ENCODE assay signal across 18 cellular contexts in the genomic region with DNA sequence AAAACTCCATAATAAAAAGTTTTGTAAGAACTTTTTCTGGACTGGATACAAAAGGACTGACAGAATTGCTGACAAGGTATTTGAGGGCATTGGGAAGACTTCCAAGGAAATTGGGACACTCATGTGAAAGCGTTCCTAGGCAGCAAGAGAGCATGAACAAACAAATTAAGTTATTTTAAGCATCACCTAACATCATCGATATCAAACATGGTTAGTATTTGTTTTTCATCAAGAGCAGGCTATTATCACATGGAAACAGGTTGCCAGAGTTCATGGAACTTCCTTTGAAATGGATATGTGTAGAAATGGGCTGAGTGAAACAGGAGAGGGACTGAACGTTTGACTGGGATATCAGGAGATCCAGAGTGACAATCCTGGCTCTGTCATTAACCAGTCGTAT. TPM values are rescaled to one million over a fixed set of nuclear protein-coding genes. Genes with fewer than 3 reads are reported as not detected.
DNase-seq lines count a peak whose midpoint lies in the region; TF ChIP-seq lines count a peak whose summit lies in the region.
"Had no signal": no experiment of that assay in that cellular context is flagged by ENCODE, and none has a peak within 500 bp of the region (broad histone marks: within the 10 kb centered on the region; RNA-seq: fewer than 3 reads in every experiment).

No MANE protein-coding gene starts in this region.

- H3K27ac Mint-ChIP-seq in MCF 10A (ENCODE audit: low read depth, unreplicated experiment): peak overlapping the region; percentile 59
- H3K27ac Mint-ChIP-seq: activated CD8-positive, alpha-beta memory T cell treated with anti-CD3 and anti-CD28 coated beads, Interleukin-2, amount 10 ng/mL, durations not matched to agents 7 days and 5 days; stimulated activated naive CD8-positive, alpha-beta T cell treated with anti-CD3 and anti-CD28 coated beads, Interleukin-15, Interleukin-2, amounts not matched to agents 100 ng/mL and 50 ng/mL, for 24 hours had no signal

- intact Hi-C loops in MCF 10A (cut with micrococcal nuclease) (no loop called here), breast epithelium (cut with DNase I; ENCODE audit: low total_unique reads) (no loop called here), esophagus muscularis mucosa (cut with DNase I) (loop anchor here (10.0 kb wide), 1 partner anchor 137 kb away; the partner anchor contains the start of gene RELL1)

- H3K27me3 ChIP-seq in breast epithelium: no peaks in the 10 kb centered on the region
- no peaks in the 10 kb centered on the region for H3K27me3 ChIP-seq in esophagus muscularis mucosa
- H3K27me3 ChIP-seq: vagina had no signal

- no peaks in the 10 kb centered on the region for H3K36me3 ChIP-seq in breast epithelium
- H3K36me3 ChIP-seq in esophagus muscularis mucosa: no peaks in the 10 kb centered on the region
- H3K36me3 ChIP-seq: vagina had no signal

- TF ChIP-seq POLR2A in breast epithelium (IDR thresholded peaks at IDR 0.05) (no peak), esophagus muscularis mucosa (IDR thresholded peaks at IDR 0.05; ENCODE audit: low read depth) (no peak)

- no peak overlapping the region for H3K4me3 Mint-ChIP-seq in MCF 10A (ENCODE audit: unreplicated experiment)
- H3K4me3 Mint-ChIP-seq: activated CD8-positive, alpha-beta memory T cell treated with anti-CD3 and anti-CD28 coated beads, Interleukin-2, amount 10 ng/mL, durations not matched to agents 7 days and 5 days; stimulated activated naive CD8-positive, alpha-beta T cell treated with anti-CD3 and anti-CD28 coated beads, Interleukin-15, Interleukin-2, amounts not matched to agents 100 ng/mL and 50 ng/mL, for 24 hours had no signal

- peaks cover 2% of the 10 kb centered on the region for H3K36me3 Mint-ChIP-seq in MCF 10A (ENCODE audit: insufficient read depth, unreplicated experiment)

- CTCF ChIA-PET in MCF 10A (lab: Yijun Ruan, JAX): interaction anchor here (0.5 kb wide), 1 partner anchor 20 kb away, joined by 3 read pairs; no protein-coding TSS in a partner anchor

- peaks cover 8% of the 10 kb centered on the region for H3K4me1 Mint-ChIP-seq in MCF 10A (ENCODE audit: insufficient read depth, unreplicated experiment)

- DNase-seq in MCF 10A (ENCODE audit: unreplicated experiment) (peak; percentile 33), breast epithelium (ENCODE audit: low spot score in 2 of 2) (no peak), NCI-H2081 (lab: John Stamatoyannopoulos, UW) (peak; percentile 17 to 62), esophagus muscularis mucosa (ENCODE audit: extremely low spot score) (peak; percentile 42), renal cortical epithelial cell (ENCODE audit: low read depth) (peak; percentile 28), HuH-7.5 (ENCODE audit: low spot score) (no peak), activated T-cell treated with anti-CD3 and anti-CD28 coated beads for 4 hours (no peak)
- DNase-seq in stimulated activated CD4-positive, alpha-beta T cell treated with anti-CD3 and anti-CD28 coated beads, Interleukin-4, amount 100 ng/mL, for 1 hour: no peak
- DNase-seq: activated CD4-positive, CD25-positive, alpha-beta regulatory T cell; activated CD8-positive, alpha-beta memory T cell treated with anti-CD3 and anti-CD28 coated beads, Interleukin-2, amount 10 ng/mL, durations not matched to agents 7 days and 5 days; activated effector memory CD4-positive, alpha-beta T cell treated with anti-CD3 and anti-CD28 coated beads, Interleukin-2, amount 50 U/mL, for 16 hours; aorta; cortex of kidney; head of caudate nucleus; NCI-H1436 treated with DMSO at 0.1 percent for 48 hours; T-helper 1 cell had no signal

- no peaks in the 10 kb centered on the region for H3K4me1 ChIP-seq in breast epithelium
- H3K4me1 ChIP-seq in esophagus muscularis mucosa: peaks cover 7 to 18% (median 9%) of the 10 kb centered on the region in 4 donors

- no peaks in the 10 kb centered on the region for H3K9me3 ChIP-seq in breast epithelium
- no peaks in the 10 kb centered on the region for H3K9me3 ChIP-seq in esophagus muscularis mucosa
- H3K9me3 ChIP-seq: vagina had no signal

- no peak for TF ChIP-seq EP300 in esophagus muscularis mucosa (IDR thresholded peaks at IDR 0.05)

- H3K9me3 Mint-ChIP-seq in MCF 10A (ENCODE audit: unreplicated experiment): no peaks in the 10 kb centered on the region
- H3K9me3 Mint-ChIP-seq: stimulated activated naive CD8-positive, alpha-beta T cell treated with anti-CD3 and anti-CD28 coated beads, Interleukin-15, Interleukin-2, amounts not matched to agents 100 ng/mL and 50 ng/mL, for 24 hours had no signal

- no peak for TF ChIP-seq CTCF in MCF 10A (IDR thresholded peaks at IDR 0.05; ENCODE audit: unreplicated experiment)
- TF ChIP-seq CTCF in breast epithelium (IDR thresholded peaks at IDR 0.05): no peak
- TF ChIP-seq CTCF in esophagus muscularis mucosa (IDR thresholded peaks at IDR 0.05): no peak

- BruUV-seq in MCF 10A (replicated peaks; lab: Mats Ljungman, UMichigan): no TSS peak

- POLR2A ChIA-PET in MCF 10A (lab: Yijun Ruan, JAX): interaction anchor here (0.9 kb wide), 1 partner anchor 9 kb away, joined by 3 read pairs; no protein-coding TSS in a partner anchor

- H3K27me3 Mint-ChIP-seq in MCF 10A (ENCODE audit: insufficient read depth, unreplicated experiment): no peaks in the 10 kb centered on the region
- H3K27me3 Mint-ChIP-seq: activated CD8-positive, alpha-beta memory T cell treated with anti-CD3 and anti-CD28 coated beads, Interleukin-2, amount 10 ng/mL, durations not matched to agents 7 days and 5 days; stimulated activated naive CD8-positive, alpha-beta T cell treated with anti-CD3 and anti-CD28 coated beads, Interleukin-15, Interleukin-2, amounts not matched to agents 100 ng/mL and 50 ng/mL, for 24 hours had no signal

- 41% methylated on average over 4 of the region's 4 CpGs for WGBS in esophagus muscularis mucosa

- H3K4me3 ChIP-seq in breast epithelium (no peak overlapping the region), esophagus muscularis mucosa (no peak overlapping the region)
- H3K4me3 ChIP-seq: vagina had no signal

- H3K27ac ChIP-seq in breast epithelium (no peak overlapping the region), esophagus muscularis mucosa (replicated peaks in 1 of 4) (no peak overlapping the region)
- H3K27ac ChIP-seq: vagina had no signal

RNA-seq across cellular contexts. Expression of gene PGM2, which starts 4.3 kb away (rescaled TPM):
- 23.9 and 27.9 TPM in 2 replicates for total RNA-seq in MCF 10A (2022)
- 10 to 100 TPM; 11.0 to 26.2 (median 21.3) TPM for total RNA-seq in breast epithelium
- 10 to 100 TPM; 17.4 to 19.2 (median 18.8) TPM for total RNA-seq in esophagus muscularis mucosa
- total RNA-seq in renal cortical epithelial cell: 37.4 and 59.2 TPM in 2 replicates

Comparison
In these comparisons a context has a peak if more than half of its experiments do, and no peak if none do; other contexts are left out.
1. DNase-seq: peak in MCF 10A (single experiment), NCI-H2081 (2 of 2), esophagus muscularis mucosa (single experiment) and renal cortical epithelial cell (single experiment); none in breast epithelium (0 of 2), HuH-7.5 (single experiment), stimulated activated CD4-positive, alpha-beta T cell treated with anti-CD3 and anti-CD28 coated beads, Interleukin-4, amount 100 ng/mL, for 1 hour (single experiment) and activated T-cell treated with anti-CD3 and anti-CD28 coated beads for 4 hours (single experiment).